ENCODE assay signal across 8 cellular contexts in the genomic region with DNA sequence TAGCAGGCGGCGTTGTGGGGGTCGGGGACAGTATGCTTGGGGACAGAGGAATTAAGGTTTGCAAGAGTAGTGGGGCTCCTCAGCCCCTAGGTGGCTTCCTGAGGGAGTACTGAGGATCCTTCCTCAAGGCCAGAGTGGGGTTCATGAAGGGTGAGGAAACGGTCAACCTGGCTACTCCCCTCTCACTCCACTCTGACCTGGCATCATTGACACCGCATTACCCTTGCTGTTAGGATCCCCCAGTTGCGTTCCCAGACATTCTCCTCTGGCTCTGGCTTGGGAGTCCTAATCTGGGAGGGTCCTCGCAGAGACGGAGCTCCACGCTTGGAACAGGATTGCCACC.
DNase-seq lines count a peak whose midpoint lies in the region; ATAC-seq and TF ChIP-seq lines count a peak whose summit lies in the region.

No MANE protein-coding gene starts in this region.

- H3K4me3 ChIP-seq in Loucy (ENCODE audit: low read length, poor library complexity, severe bottlenecking), result peak overlapping the region; percentile 91
- H3K4me3 ChIP-seq in effector memory CD4-positive, alpha-beta T cell (ENCODE audit: insufficient read depth, low read depth, low read length, poor library complexity, severe bottlenecking), result peak overlapping the region; percentile 96
- peak overlapping the region; percentile 46 for H3K4me3 ChIP-seq in neuron (ENCODE audit: low read length)

- peak; percentile 21 for TF ChIP-seq CTCF in Loucy (conservative IDR thresholded peaks at IDR 0.05; ENCODE audit: low read length)

- no peaks in the 10 kb centered on the region for H3K9me2 ChIP-seq in Loucy (replicated peaks; ENCODE audit: low read depth, low read length)

- no peaks in the 10 kb centered on the region for H3K36me3 ChIP-seq in Loucy (ENCODE audit: insufficient read depth, low read length)
- H3K36me3 ChIP-seq in effector memory CD4-positive, alpha-beta T cell (ENCODE audit: control insufficient read depth, insufficient read depth, low read length), result no peaks in the 10 kb centered on the region
- H3K36me3 ChIP-seq in neuron (ENCODE audit: insufficient read depth, low read length), result no peaks in the 10 kb centered on the region

- ATAC-seq in GM18502 (IDR thresholded peaks at IDR 0.05; ENCODE audit: poor library complexity, unreplicated experiment) (peak; percentile 11), GM19035 (IDR thresholded peaks at IDR 0.05; ENCODE audit: unreplicated experiment) (no peak)

- peaks cover 60% of the 10 kb centered on the region for H3K4me1 ChIP-seq in Loucy (ENCODE audit: insufficient read depth, low read length, poor library complexity, severe bottlenecking)
- peaks cover 19% of the 10 kb centered on the region for H3K4me1 ChIP-seq in effector memory CD4-positive, alpha-beta T cell (ENCODE audit: control insufficient read depth, insufficient read depth, low read length, poor library complexity, severe bottlenecking)
- no peaks in the 10 kb centered on the region for H3K4me1 ChIP-seq in neuron (ENCODE audit: insufficient read depth, low read length)

- H3F3A ChIP-seq in Loucy (ENCODE audit: low read depth), result 0 out of 2 replicates have a peak, but pooled peaks cover 3% of the 10 kb centered on the region

- no peaks in the 10 kb centered on the region for H3K9me3 ChIP-seq in Loucy (ENCODE audit: insufficient read depth, low read depth, low read length)
- H3K9me3 ChIP-seq in effector memory CD4-positive, alpha-beta T cell (ENCODE audit: control insufficient read depth, low read length), result no peaks in the 10 kb centered on the region
- H3K9me3 ChIP-seq in neuron (ENCODE audit: low read length), result no peaks in the 10 kb centered on the region

- H2AFZ ChIP-seq in Loucy (ENCODE audit: low read length) (peak overlapping the region; percentile 79), neuron (ENCODE audit: low read depth, low read length) (peak overlapping the region; percentile 79)

- H3K27ac ChIP-seq in effector memory CD4-positive, alpha-beta T cell (ENCODE audit: insufficient read depth, low read length, poor library complexity, severe bottlenecking), result peak overlapping the region; percentile 35

- H3K79me2 ChIP-seq in Loucy (ENCODE audit: insufficient read depth, low read length), result peaks cover 48% of the 10 kb centered on the region

- peak overlapping the region; percentile 98 for H3K9ac ChIP-seq in Loucy (ENCODE audit: low read depth, low read length, poor library complexity, severe bottlenecking)

- no peak for DNase-seq in effector memory CD4-positive, alpha-beta T cell
- DNase-seq in NCI-H1092 treated with DMSO at 0.1 percent for 48 hours (lab: John Stamatoyannopoulos, UW) (no peak), NCI-H510A treated with DMSO at 0.1 percent for 48 hours (lab: John Stamatoyannopoulos, UW) (no peak), COLO668 (lab: John Stamatoyannopoulos, UW; ENCODE audit: unreplicated experiment) (no peak)

- H3K27me3 ChIP-seq in Loucy (ENCODE audit: insufficient read depth, low read length, poor library complexity, severe bottlenecking) (no peaks in the 10 kb centered on the region), neuron (ENCODE audit: insufficient read depth, low read length) (peaks cover 39% of the 10 kb centered on the region)
- no peaks in the 10 kb centered on the region for H3K27me3 ChIP-seq in effector memory CD4-positive, alpha-beta T cell (replicated peaks; ENCODE audit: control insufficient read depth, insufficient read depth, low read length, poor library complexity, severe bottlenecking)

- peak overlapping the region; percentile 99 for H3K4me2 ChIP-seq in Loucy (ENCODE audit: low read depth, low read length, poor library complexity, severe bottlenecking)

- peaks cover 6% of the 10 kb centered on the region for H4K20me1 ChIP-seq in Loucy (ENCODE audit: insufficient read depth, low read length, poor library complexity, severe bottlenecking)

Comparison
In these comparisons a context has a peak if more than half of its experiments do, and no peak if none do; other contexts are left out.
1. H3K4me3 ChIP-seq: peak in every context shown above with its lines; median percentile 96 in effector memory CD4-positive, alpha-beta T cell; 91 in Loucy; 46 in neuron.